16 cellular contexts compared by ENCODE assay signal in the genomic region with DNA sequence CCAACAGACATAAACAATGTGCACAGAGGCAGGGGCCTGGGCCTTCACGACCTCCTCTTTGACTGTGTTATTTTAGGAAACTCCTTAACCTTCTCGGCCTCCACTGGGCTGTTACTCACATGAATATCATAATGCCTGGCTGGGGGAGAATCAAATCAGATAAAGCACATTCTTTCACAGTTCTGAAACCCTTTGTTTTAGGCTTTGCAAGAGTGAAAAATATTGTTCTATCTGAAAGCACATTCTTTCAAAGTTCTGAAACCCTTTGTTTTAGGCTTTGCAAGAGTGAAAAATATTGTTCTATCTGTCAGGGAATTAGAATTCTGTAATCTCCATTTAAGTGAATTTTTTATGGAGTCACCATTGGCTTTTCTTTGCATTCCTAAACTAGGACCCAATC. TPM values are rescaled to one million over a fixed set of nuclear protein-coding genes. Genes with fewer than 3 reads are reported as not detected.
DNase-seq lines count a peak whose midpoint lies in the region; FAIRE-seq and TF ChIP-seq lines count a peak whose summit lies in the region.
"Had no signal": no experiment of that assay in that cellular context is flagged by ENCODE, and none has a peak within 500 bp of the region (broad histone marks: within the 10 kb centered on the region; RNA-seq: fewer than 3 reads in every experiment).

No MANE protein-coding gene starts in this region.

- FAIRE-seq in kidney (lab: Jason Lieb, UNC) = no peak

- H2AFZ ChIP-seq in KMS-11 (ENCODE audit: low read depth) = no peak overlapping the region

- no peak for TF ChIP-seq CTCF in KMS-11 (conservative IDR thresholded peaks at IDR 0.05; ENCODE audit: low read depth, low read length)
- TF ChIP-seq CTCF in kidney (IDR thresholded peaks at IDR 0.05; ENCODE audit: borderline replicate concordance, extremely low read depth, insufficient read depth) = no peak

- H3K4me1 ChIP-seq in KMS-11 (ENCODE audit: low read depth, poor library complexity, severe bottlenecking) (peaks cover 18% of the 10 kb centered on the region), kidney (ENCODE audit: control insufficient read depth in 1 of 2, insufficient read depth in 1 of 2, low read depth in 1 of 2, low read length in 2 of 2) (no peaks in the 10 kb centered on the region)
- H3K4me1 ChIP-seq: BLaER1, Caco-2 had no signal

- no peaks in the 10 kb centered on the region for H3K79me2 ChIP-seq in KMS-11 (ENCODE audit: insufficient read depth, low read depth)

- H3K4me2 ChIP-seq in KMS-11 = 0 out of 2 replicates have a peak overlapping the region, but pooled peaks have one; percentile 39
- H3K4me2 ChIP-seq: BLaER1 had no signal

- H3K9ac ChIP-seq in KMS-11 (no peak overlapping the region), kidney (ENCODE audit: low read length in 2 of 2) (no peak overlapping the region)
- H3K9ac ChIP-seq: BLaER1 had no signal

- intact Hi-C loops in kidney (cut with DNase I) = no loop called here

- in situ Hi-C loops in KBM-7 (cut with MboI; ENCODE audit: low pct_unique_long_range_greater_than_20kb, low sequenced_read_pairs) = no loop called here

- H3K27me3 ChIP-seq in KMS-11 (ENCODE audit: insufficient read depth, low read depth) (no peaks in the 10 kb centered on the region), layer of hippocampus (ENCODE audit: control insufficient read depth, insufficient read depth, low read length) (no peaks in the 10 kb centered on the region)
- H3K27me3 ChIP-seq: BLaER1 had no signal

- DNase-seq in substantia nigra (lab: John Stamatoyannopoulos, UW) = no peak
- DNase-seq in kidney = no peak
- DNase-seq in KBM-7 = no peak
- DNase-seq in LoVo (ENCODE audit: low spot score) = no peak
- DNase-seq: 8988T; AML-193; Caco-2; CD8-positive, alpha-beta memory T cell; DND-41; GDM1; HCEC 1CT had no signal

- no peaks in the 10 kb centered on the region for H3K36me3 ChIP-seq in KMS-11 (ENCODE audit: insufficient read depth)
- H3K36me3 ChIP-seq in kidney (ENCODE audit: control insufficient read depth in 1 of 2, insufficient read depth in 2 of 2, low read length in 2 of 2) = no peaks in the 10 kb centered on the region
- H3K36me3 ChIP-seq: BLaER1 had no signal

- H3K4me3 ChIP-seq in KMS-11 (IDR thresholded peaks at IDR 0.05; ENCODE audit: insufficient read depth, low read depth, low read length) = no peak overlapping the region
- H3K4me3 ChIP-seq in kidney (ENCODE audit: low read length in 2 of 2) = no peak overlapping the region
- H3K4me3 ChIP-seq: BLaER1 had no signal

- peaks cover 0 to 16% of the 10 kb centered on the region in 2 donors for H3K9me3 ChIP-seq in kidney (ENCODE audit: control insufficient read depth in 1 of 2, low read length in 2 of 2)

- H4K20me1 ChIP-seq in KMS-11 (ENCODE audit: insufficient read depth) = no peaks in the 10 kb centered on the region
- H4K20me1 ChIP-seq: BLaER1 had no signal

- H3K27ac ChIP-seq in KMS-11 = peak overlapping the region; percentile 50; the same call in 1 of the 2 replicates
- peak overlapping the region; percentile 69 for H3K27ac ChIP-seq in cingulate gyrus (ENCODE audit: low read depth, low read length)
- peak overlapping the region; percentile 78 for H3K27ac ChIP-seq in layer of hippocampus (ENCODE audit: low read depth, low read length)
- H3K27ac ChIP-seq in substantia nigra (ENCODE audit: low read depth, low read length, poor library complexity, severe bottlenecking) = peak overlapping the region; percentile 69
- H3K27ac ChIP-seq in kidney (ENCODE audit: low read depth in 2 of 2, low read length in 2 of 2) = no peak overlapping the region
- H3K27ac ChIP-seq: BLaER1, HL-60 had no signal

RNA-seq across cellular contexts. Expression of a gene that starts 50.7 kb away (rescaled TPM):
- total RNA-seq in kidney = 5.4 TPM
- 8.2 TPM for polyA plus RNA-seq in kidney (ENCODE audit: insufficient read depth, low read depth, low replicate concordance)
- total RNA-seq: Caco-2; CD8-positive, alpha-beta memory T cell had no signal
- polyA plus RNA-seq: CD8-positive, alpha-beta memory T cell had no signal

Comparison
In these comparisons a context has a peak if more than half of its experiments do, and no peak if none do; other contexts are left out.
1. H3K27ac ChIP-seq: peak in KMS-11 (single experiment), cingulate gyrus (single experiment), layer of hippocampus (single experiment) and substantia nigra (single experiment); none in kidney (0 of 2).